2 cellular contexts compared by ENCODE assay signal in the genomic region with DNA sequence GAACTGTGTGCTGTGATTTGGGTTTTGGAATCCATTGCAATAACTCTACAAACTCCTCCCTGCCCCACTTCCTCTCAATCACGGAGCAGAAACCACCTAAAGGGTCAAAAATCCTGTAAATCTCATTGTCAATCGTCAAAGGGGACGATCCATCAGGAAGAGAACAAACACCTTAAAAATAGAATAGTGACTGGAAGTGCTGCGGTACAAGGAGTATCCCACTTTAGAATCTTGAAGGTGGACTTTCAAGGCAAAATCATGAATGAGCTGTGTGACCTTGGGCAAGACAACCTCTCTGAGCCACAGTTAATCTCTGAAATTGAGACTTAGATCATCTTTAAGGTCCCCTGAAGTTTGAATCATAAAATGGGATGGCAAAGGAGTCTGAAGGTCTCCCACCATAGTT.
TF ChIP-seq lines count a peak whose summit lies in the region.

No MANE protein-coding gene starts in this region.

TF ChIP-seq in SK-N-SH, 30 proteins besides CTCF, POLR2A, EP300 and RAD21:
- TF ChIP-seq RCOR1 (IDR thresholded peaks at IDR 0.05; ENCODE audit: low read length) (no peak), RXRA (IDR thresholded peaks at IDR 0.05; ENCODE audit: borderline replicate concordance, low read depth) (no peak), GABPA (IDR thresholded peaks at IDR 0.05; ENCODE audit: low read depth) (no peak), GATA2 (CRISPR knock-in tag; IDR thresholded peaks at IDR 0.05) (no peak), FOSL2 (IDR thresholded peaks at IDR 0.05; ENCODE audit: borderline replicate concordance, low read depth) (no peak), MEF2A (IDR thresholded peaks at IDR 0.05; ENCODE audit: borderline replicate concordance, low read depth) (no peak), TAF1 (IDR thresholded peaks at IDR 0.05; ENCODE audit: borderline replicate concordance, low read depth, low read length) (no peak), CHD2 (IDR thresholded peaks at IDR 0.05; ENCODE audit: low read length, partially characterized antibody) (no peak), FOXJ3 (CRISPR knock-in tag; IDR thresholded peaks at IDR 0.05) (no peak), EZH2phosphoT487 (IDR thresholded peaks at IDR 0.05; ENCODE audit: borderline replicate concordance, low read depth) (no peak), NRF1 (IDR thresholded peaks at IDR 0.05; ENCODE audit: low read depth, low read length) (no peak), ELF1 (IDR thresholded peaks at IDR 0.05) (no peak), TCF12 (IDR thresholded peaks at IDR 0.05) (no peak), JUND (IDR thresholded peaks at IDR 0.05) (no peak)
- TF ChIP-seq, protein P1, sequence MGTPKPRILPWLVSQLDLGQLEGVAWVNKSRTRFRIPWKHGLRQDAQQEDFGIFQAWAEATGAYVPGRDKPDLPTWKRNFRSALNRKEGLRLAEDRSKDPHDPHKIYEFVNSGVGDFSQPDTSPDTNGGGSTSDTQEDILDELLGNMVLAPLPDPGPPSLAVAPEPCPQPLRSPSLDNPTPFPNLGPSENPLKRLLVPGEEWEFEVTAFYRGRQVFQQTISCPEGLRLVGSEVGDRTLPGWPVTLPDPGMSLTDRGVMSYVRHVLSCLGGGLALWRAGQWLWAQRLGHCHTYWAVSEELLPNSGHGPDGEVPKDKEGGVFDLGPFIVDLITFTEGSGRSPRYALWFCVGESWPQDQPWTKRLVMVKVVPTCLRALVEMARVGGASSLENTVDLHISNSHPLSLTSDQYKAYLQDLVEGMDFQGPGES (IDR thresholded peaks at IDR 0.05; ENCODE audit: low read depth, low read length) = no peak
- TF ChIP-seq, protein P2, sequence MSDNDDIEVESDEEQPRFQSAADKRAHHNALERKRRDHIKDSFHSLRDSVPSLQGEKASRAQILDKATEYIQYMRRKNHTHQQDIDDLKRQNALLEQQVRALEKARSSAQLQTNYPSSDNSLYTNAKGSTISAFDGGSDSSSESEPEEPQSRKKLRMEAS (IDR thresholded peaks at IDR 0.05; ENCODE audit: low read depth) = no peak
- TF ChIP-seq, protein P3, sequence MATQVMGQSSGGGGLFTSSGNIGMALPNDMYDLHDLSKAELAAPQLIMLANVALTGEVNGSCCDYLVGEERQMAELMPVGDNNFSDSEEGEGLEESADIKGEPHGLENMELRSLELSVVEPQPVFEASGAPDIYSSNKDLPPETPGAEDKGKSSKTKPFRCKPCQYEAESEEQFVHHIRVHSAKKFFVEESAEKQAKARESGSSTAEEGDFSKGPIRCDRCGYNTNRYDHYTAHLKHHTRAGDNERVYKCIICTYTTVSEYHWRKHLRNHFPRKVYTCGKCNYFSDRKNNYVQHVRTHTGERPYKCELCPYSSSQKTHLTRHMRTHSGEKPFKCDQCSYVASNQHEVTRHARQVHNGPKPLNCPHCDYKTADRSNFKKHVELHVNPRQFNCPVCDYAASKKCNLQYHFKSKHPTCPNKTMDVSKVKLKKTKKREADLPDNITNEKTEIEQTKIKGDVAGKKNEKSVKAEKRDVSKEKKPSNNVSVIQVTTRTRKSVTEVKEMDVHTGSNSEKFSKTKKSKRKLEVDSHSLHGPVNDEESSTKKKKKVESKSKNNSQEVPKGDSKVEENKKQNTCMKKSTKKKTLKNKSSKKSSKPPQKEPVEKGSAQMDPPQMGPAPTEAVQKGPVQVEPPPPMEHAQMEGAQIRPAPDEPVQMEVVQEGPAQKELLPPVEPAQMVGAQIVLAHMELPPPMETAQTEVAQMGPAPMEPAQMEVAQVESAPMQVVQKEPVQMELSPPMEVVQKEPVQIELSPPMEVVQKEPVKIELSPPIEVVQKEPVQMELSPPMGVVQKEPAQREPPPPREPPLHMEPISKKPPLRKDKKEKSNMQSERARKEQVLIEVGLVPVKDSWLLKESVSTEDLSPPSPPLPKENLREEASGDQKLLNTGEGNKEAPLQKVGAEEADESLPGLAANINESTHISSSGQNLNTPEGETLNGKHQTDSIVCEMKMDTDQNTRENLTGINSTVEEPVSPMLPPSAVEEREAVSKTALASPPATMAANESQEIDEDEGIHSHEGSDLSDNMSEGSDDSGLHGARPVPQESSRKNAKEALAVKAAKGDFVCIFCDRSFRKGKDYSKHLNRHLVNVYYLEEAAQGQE (IDR thresholded peaks at IDR 0.05; ENCODE audit: low read depth, low read length) = no peak
- TF ChIP-seq, protein P4, sequence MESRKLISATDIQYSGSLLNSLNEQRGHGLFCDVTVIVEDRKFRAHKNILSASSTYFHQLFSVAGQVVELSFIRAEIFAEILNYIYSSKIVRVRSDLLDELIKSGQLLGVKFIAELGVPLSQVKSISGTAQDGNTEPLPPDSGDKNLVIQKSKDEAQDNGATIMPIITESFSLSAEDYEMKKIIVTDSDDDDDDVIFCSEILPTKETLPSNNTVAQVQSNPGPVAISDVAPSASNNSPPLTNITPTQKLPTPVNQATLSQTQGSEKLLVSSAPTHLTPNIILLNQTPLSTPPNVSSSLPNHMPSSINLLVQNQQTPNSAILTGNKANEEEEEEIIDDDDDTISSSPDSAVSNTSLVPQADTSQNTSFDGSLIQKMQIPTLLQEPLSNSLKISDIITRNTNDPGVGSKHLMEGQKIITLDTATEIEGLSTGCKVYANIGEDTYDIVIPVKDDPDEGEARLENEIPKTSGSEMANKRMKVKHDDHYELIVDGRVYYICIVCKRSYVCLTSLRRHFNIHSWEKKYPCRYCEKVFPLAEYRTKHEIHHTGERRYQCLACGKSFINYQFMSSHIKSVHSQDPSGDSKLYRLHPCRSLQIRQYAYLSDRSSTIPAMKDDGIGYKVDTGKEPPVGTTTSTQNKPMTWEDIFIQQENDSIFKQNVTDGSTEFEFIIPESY (IDR thresholded peaks at IDR 0.05; ENCODE audit: borderline replicate concordance, low read depth) = no peak

TF ChIP-seq in SK-N-SH treated with all-trans-retinoic acid at 6 μM for 48 hours, 23 proteins besides CTCF, POLR2A, EP300 and RAD21:
- TF ChIP-seq SNAI2 (CRISPR knock-in tag; IDR thresholded peaks at IDR 0.05) (no peak), TOX (CRISPR knock-in tag; IDR thresholded peaks at IDR 0.05; ENCODE audit: borderline replicate concordance) (no peak), TCF4 (CRISPR knock-in tag; IDR thresholded peaks at IDR 0.05; ENCODE audit: borderline replicate concordance) (no peak), ZFP30 (CRISPR knock-in tag; IDR thresholded peaks at IDR 0.05) (no peak), OSR1 (CRISPR knock-in tag; IDR thresholded peaks at IDR 0.05) (no peak), RARB (CRISPR knock-in tag; IDR thresholded peaks at IDR 0.05) (no peak), BACH2 (CRISPR knock-in tag; IDR thresholded peaks at IDR 0.05; ENCODE audit: borderline replicate concordance) (no peak), ZNF70 (CRISPR knock-in tag; IDR thresholded peaks at IDR 0.05) (no peak)
